ENCODE assay signal across 11 cellular contexts in genomic region chr12:111411187-111411764, GRCh38. TPM values are rescaled to one million over a fixed set of nuclear protein-coding genes. Genes with fewer than 3 reads are reported as not detected.
DNase-seq lines count a peak whose midpoint lies in the region; ATAC-seq and TF ChIP-seq lines count a peak whose summit lies in the region.
"Had no signal": no experiment of that assay in that cellular context is flagged by ENCODE, and none has a peak within 500 bp of the region (broad histone marks: within the 10 kb centered on the region; RNA-seq: fewer than 3 reads in every experiment).

No MANE protein-coding gene starts in this region.

- H3K9ac ChIP-seq in NT2/D1 (ENCODE audit: insufficient read length, low read depth): peak overlapping the region; percentile 57

- H3K36me3 ChIP-seq in CD8-positive, alpha-beta memory T cell (ENCODE audit: insufficient read depth, low read length): no peaks in the 10 kb centered on the region
- peaks cover 26% of the 10 kb centered on the region for H3K36me3 ChIP-seq in NT2/D1 (ENCODE audit: insufficient read depth, insufficient read length, low read length)
- no peaks in the 10 kb centered on the region for H3K36me3 ChIP-seq in sigmoid colon
- H3K36me3 ChIP-seq: WERI-Rb-1 had no signal

- H3K27ac ChIP-seq in CD8-positive, alpha-beta memory T cell (ENCODE audit: low read depth, low read length): peak overlapping the region; percentile 51
- H3K27ac ChIP-seq in sigmoid colon: peak overlapping the region; percentile 49 to 77 (median 70)
- H3K27ac ChIP-seq: WERI-Rb-1 had no signal

- no peaks in the 10 kb centered on the region for H3K27me3 Mint-ChIP-seq in CD8-positive, alpha-beta memory T cell
- H3K27me3 Mint-ChIP-seq in effector memory CD8-positive, alpha-beta T cell: no peaks in the 10 kb centered on the region
- no peaks in the 10 kb centered on the region for H3K27me3 Mint-ChIP-seq in T-helper 2 cell treated with Interferon-gamma antibody and Interleukin-4, amounts not matched to agents 5 μg/mL and 100 μg/mL, for 36 hours (ENCODE audit: low read depth)

- H3K27me3 ChIP-seq in CD8-positive, alpha-beta memory T cell (ENCODE audit: insufficient read depth, low read length, poor library complexity, severe bottlenecking): no peaks in the 10 kb centered on the region
- H3K27me3 ChIP-seq in NT2/D1 (ENCODE audit: insufficient read depth, insufficient read length) (no peaks in the 10 kb centered on the region), sigmoid colon (no peaks in the 10 kb centered on the region)

- TF ChIP-seq EP300 in sigmoid colon (IDR thresholded peaks at IDR 0.05): no peak

- intact Hi-C loops in sigmoid colon (cut with DNase I): no loop called here

- peak overlapping the region; percentile 39 to 98 (median 90) for H3K27ac Mint-ChIP-seq in CD8-positive, alpha-beta memory T cell
- peak overlapping the region; percentile 88 to 96 for H3K27ac Mint-ChIP-seq in effector memory CD8-positive, alpha-beta T cell
- H3K27ac Mint-ChIP-seq in T-helper 2 cell treated with Interferon-gamma antibody and Interleukin-4, amounts not matched to agents 5 μg/mL and 100 μg/mL, for 36 hours: no peak overlapping the region

- H3K4me3 ChIP-seq in CD8-positive, alpha-beta memory T cell (ENCODE audit: low read length): no peak overlapping the region
- H3K4me3 ChIP-seq in NT2/D1 (ENCODE audit: insufficient read length, low read depth): no peak overlapping the region
- no peak overlapping the region for H3K4me3 ChIP-seq in sigmoid colon

- peaks cover 0 to 19% (median 11%) of the 10 kb centered on the region in 3 donors for H3K36me3 Mint-ChIP-seq in CD8-positive, alpha-beta memory T cell
- peaks cover 46% of the 10 kb centered on the region for H3K36me3 Mint-ChIP-seq in effector memory CD8-positive, alpha-beta T cell (ENCODE audit: insufficient read depth)
- peaks cover 32% of the 10 kb centered on the region for H3K36me3 Mint-ChIP-seq in T-helper 2 cell treated with Interferon-gamma antibody and Interleukin-4, amounts not matched to agents 5 μg/mL and 100 μg/mL, for 36 hours (ENCODE audit: low read depth)

- H3K4me1 ChIP-seq in CD8-positive, alpha-beta memory T cell (ENCODE audit: insufficient read depth, low read length): peaks cover 83% of the 10 kb centered on the region
- peaks cover 52% of the 10 kb centered on the region for H3K4me1 ChIP-seq in NT2/D1 (ENCODE audit: insufficient read depth, insufficient read length)
- peaks cover 0 to 78% (median 51%) of the 10 kb centered on the region in 4 donors for H3K4me1 ChIP-seq in sigmoid colon

- peaks cover 74 to 93% (median 76%) of the 10 kb centered on the region in 3 donors for H3K4me1 Mint-ChIP-seq in CD8-positive, alpha-beta memory T cell
- peaks cover 72 to 75% of the 10 kb centered on the region in 2 donors for H3K4me1 Mint-ChIP-seq in effector memory CD8-positive, alpha-beta T cell (ENCODE audit: low read depth in 2 of 2)
- peaks cover 54% of the 10 kb centered on the region for H3K4me1 Mint-ChIP-seq in T-helper 2 cell treated with Interferon-gamma antibody and Interleukin-4, amounts not matched to agents 5 μg/mL and 100 μg/mL, for 36 hours (ENCODE audit: low read depth)

- 84 to 91% methylated on average over 8 of the region's 8 CpGs for WGBS in sigmoid colon, 2 donors

- POLR2A ChIA-PET in CD8-positive, alpha-beta memory T cell (lab: Charles Lee): interaction anchor here (1.0 to 3.3 kb wide), 3 partner anchors 14 to 34 kb away, joined by 4 to 17 read pairs (median 8); no protein-coding TSS in a partner anchor

- no peaks in the 10 kb centered on the region for H3K9me3 ChIP-seq in CD8-positive, alpha-beta memory T cell (ENCODE audit: low read length)
- no peaks in the 10 kb centered on the region for H3K9me3 ChIP-seq in NT2/D1 (ENCODE audit: insufficient read depth, low read length)
- H3K9me3 ChIP-seq in sigmoid colon: no peaks in the 10 kb centered on the region

- peak; percentile 44 for ATAC-seq in effector memory CD8-positive, alpha-beta T cell (replicated peaks)
- ATAC-seq in GM21737 (IDR thresholded peaks at IDR 0.05; ENCODE audit: unreplicated experiment): no peak
- no peak for ATAC-seq in GM21717 (IDR thresholded peaks at IDR 0.05; ENCODE audit: unreplicated experiment)
- ATAC-seq in GM19467 (IDR thresholded peaks at IDR 0.05; ENCODE audit: unreplicated experiment): no peak

- DNase-seq in CD8-positive, alpha-beta memory T cell: no peak
- no peak for DNase-seq in NT2/D1 (ENCODE audit: low read depth, low spot score)
- no peak for DNase-seq in effector memory CD8-positive, alpha-beta T cell
- DNase-seq in sigmoid colon: no peak
- no peak for DNase-seq in T-helper 2 cell treated with Interferon-gamma antibody and Interleukin-4, amounts not matched to agents 5 μg/mL and 100 μg/mL, for 36 hours (ENCODE audit: low spot score)
- DNase-seq: DND-41, NCI-H774, WERI-Rb-1 had no signal

- CTCF ChIA-PET in CD8-positive, alpha-beta memory T cell (lab: Charles Lee): interaction anchor here (0.9 to 27.8 kb wide), 4 partner anchors 10 to 37 kb away, joined by 4 to 1032 read pairs (median 18); no protein-coding TSS in a partner anchor

- H3K9me3 Mint-ChIP-seq in CD8-positive, alpha-beta memory T cell: no peaks in the 10 kb centered on the region
- no peaks in the 10 kb centered on the region for H3K9me3 Mint-ChIP-seq in effector memory CD8-positive, alpha-beta T cell
- H3K9me3 Mint-ChIP-seq in T-helper 2 cell treated with Interferon-gamma antibody and Interleukin-4, amounts not matched to agents 5 μg/mL and 100 μg/mL, for 36 hours: no peaks in the 10 kb centered on the region

- TF ChIP-seq CTCF in sigmoid colon (IDR thresholded peaks at IDR 0.05): no peak

- H3K4me3 Mint-ChIP-seq in CD8-positive, alpha-beta memory T cell: peak overlapping the region in 6 of 7 donors; percentile 26 to 78 (median 59)
- H3K4me3 Mint-ChIP-seq in effector memory CD8-positive, alpha-beta T cell: peak overlapping the region; percentile 87 to 92
- H3K4me3 Mint-ChIP-seq in T-helper 2 cell treated with Interferon-gamma antibody and Interleukin-4, amounts not matched to agents 5 μg/mL and 100 μg/mL, for 36 hours: no peak overlapping the region

- no peak for TF ChIP-seq POLR2A in sigmoid colon (IDR thresholded peaks at IDR 0.05)

RNA-seq across cellular contexts. Expression of gene SH2B3, which starts 5.6 kb away (rescaled TPM):
- 10 to 100 TPM; 46.8 to 48.9 TPM for total RNA-seq in CD8-positive, alpha-beta memory T cell
- polyA plus RNA-seq in CD8-positive, alpha-beta memory T cell: 11.1 TPM
- total RNA-seq in sigmoid colon: 10 to 100 TPM; 13.2 to 32.5 (median 14.9) TPM
- polyA plus RNA-seq in sigmoid colon: 10 to 100 TPM; 10.4 to 14.1 (median 12.0) TPM

RNA-seq across cellular contexts. Expression of gene PHETA1, which starts 42.4 kb away (rescaled TPM):
- 1 to 10 TPM; 3.8 to 3.9 TPM for total RNA-seq in CD8-positive, alpha-beta memory T cell
- polyA plus RNA-seq in CD8-positive, alpha-beta memory T cell: 1.8 TPM
- total RNA-seq in sigmoid colon: 1 to 10 TPM; 3.6 to 6.1 (median 5.2) TPM
- polyA plus RNA-seq in sigmoid colon: 10 to 100 TPM; 16.8 to 21.6 (median 21.5) TPM
